In genomic region chr1:119827010-119827409, GRCh38 we compare ENCODE assay signal across 11 cellular contexts. TPM values are rescaled to one million over a fixed set of nuclear protein-coding genes. Genes with fewer than 3 reads are reported as not detected.
DNase-seq lines count a peak whose midpoint lies in the region; TF ChIP-seq lines count a peak whose summit lies in the region.
"Had no signal": no experiment of that assay in that cellular context is flagged by ENCODE, and none has a peak within 500 bp of the region (broad histone marks: within the 10 kb centered on the region; RNA-seq: fewer than 3 reads in every experiment).

No MANE protein-coding gene starts in this region.

- peak; percentile 48 for TF ChIP-seq CTCF in cardiac fibroblast (IDR thresholded peaks at IDR 0.05; ENCODE audit: low read depth, low read length)
- peak; percentile 24 for TF ChIP-seq CTCF in osteocyte (IDR thresholded peaks at IDR 0.05)
- no peak for TF ChIP-seq CTCF in coronary artery (IDR thresholded peaks at IDR 0.05)

- no peak overlapping the region for H3K27ac Mint-ChIP-seq in osteocyte (ENCODE audit: unreplicated experiment)

- no peaks in the 10 kb centered on the region for H3K9me3 Mint-ChIP-seq in osteocyte (ENCODE audit: unreplicated experiment)

- no peaks in the 10 kb centered on the region for H3K36me3 Mint-ChIP-seq in osteocyte (ENCODE audit: unreplicated experiment)

- H3K27me3 Mint-ChIP-seq in osteocyte (ENCODE audit: unreplicated experiment), result peaks cover 56% of the 10 kb centered on the region

- no peaks in the 10 kb centered on the region for H3K4me1 Mint-ChIP-seq in osteocyte (ENCODE audit: unreplicated experiment)

- H3K27ac ChIP-seq in coronary artery, result no peak overlapping the region

- H3K4me3 ChIP-seq in cardiac fibroblast (replicated peaks in 1 of 2; ENCODE audit: low read depth in 2 of 2, low read length in 2 of 2) (no peak overlapping the region), coronary artery (no peak overlapping the region)

- peak in 2 of 3 experiments; percentile 6 to 7 for DNase-seq in NCI-H1417 (lab: John Stamatoyannopoulos, UW)
- DNase-seq in NCI-H1417 treated with DMSO at 0.1 percent for 48 hours (lab: John Stamatoyannopoulos, UW), result no peak
- peak; percentile 12 for DNase-seq in LHCN-M2 (ENCODE audit: low read depth)
- peak in 1 of 2 donors; percentile 10 for DNase-seq in cardiac fibroblast (ENCODE audit: low read depth in 2 of 2)
- DNase-seq in osteocyte (ENCODE audit: extremely low spot score, unreplicated experiment), result no peak
- no peak for DNase-seq in NCI-H2029 (lab: John Stamatoyannopoulos, UW)
- DNase-seq in cerebellum (ENCODE audit: low spot score), result no peak
- DNase-seq in coronary artery (ENCODE audit: low spot score), result no peak
- DNase-seq: effector CD8-positive, alpha-beta T cell; KG1; small intestine had no signal

- no peak overlapping the region for H3K4me3 Mint-ChIP-seq in osteocyte (ENCODE audit: unreplicated experiment)

RNA-seq across cellular contexts. Expression of gene REG4, which starts 15.8 kb away (rescaled TPM):
- total RNA-seq in LHCN-M2 (2014; rRNA removed) (not detected in 2 replicates), osteocyte (not detected in 2 replicates), cerebellum (not detected)
- polyA plus RNA-seq in LHCN-M2 (2012), result not detected

RNA-seq across cellular contexts. Expression of gene HMGCS2, which starts 58.3 kb away (rescaled TPM):
- total RNA-seq in LHCN-M2 (2014; rRNA removed) (not detected in 2 replicates), osteocyte (not detected in 2 replicates), cerebellum (0.64 TPM)
- polyA plus RNA-seq in LHCN-M2 (2012), result not detected

Comparison
In these comparisons a context has a peak if more than half of its experiments do, and no peak if none do; other contexts are left out.
1. DNase-seq: peak in NCI-H1417 (2 of 3) and LHCN-M2 (single experiment); none in NCI-H1417 treated with DMSO at 0.1 percent for 48 hours (single experiment), osteocyte (single experiment), NCI-H2029 (single experiment), cerebellum (single experiment) and coronary artery (single experiment).